In genomic region chr15:40367673-40368611, GRCh38 we compare ENCODE assay signal across 8 cellular contexts. TPM values are rescaled to one million over a fixed set of nuclear protein-coding genes. Genes with fewer than 3 reads are reported as not detected.
DNase-seq lines count a peak whose midpoint lies in the region; ATAC-seq and TF ChIP-seq lines count a peak whose summit lies in the region.

No MANE protein-coding gene starts in this region.

- H3K27me3 ChIP-seq in kidney epithelial cell (ENCODE audit: control insufficient read depth, insufficient read depth, low read length), result peaks cover 22% of the 10 kb centered on the region

- H3K9me3 Mint-ChIP-seq in central memory CD8-positive, alpha-beta T cell, result no peaks in the 10 kb centered on the region

- peaks cover 43% of the 10 kb centered on the region for H3K4me1 Mint-ChIP-seq in central memory CD8-positive, alpha-beta T cell

- peak overlapping the region; percentile 13 for H3K4me3 ChIP-seq in GM12865 (ENCODE audit: low read depth, low read length)
- H3K4me3 ChIP-seq in kidney epithelial cell (ENCODE audit: low read depth, low read length), result peak overlapping the region; percentile 24

- peak; percentile 75 for ATAC-seq in HG02642 (IDR thresholded peaks at IDR 0.05; ENCODE audit: poor library complexity, unreplicated experiment)
- ATAC-seq in central memory CD8-positive, alpha-beta T cell (replicated peaks; ENCODE audit: extremely low read depth, poor library complexity, severe bottlenecking), result peak; percentile 97

- DNase-seq in GM12865 (ENCODE audit: low read depth) (peak; percentile 93), NCI-H146 treated with DMSO at 0.1 percent for 48 hours (lab: John Stamatoyannopoulos, UW; ENCODE audit: unreplicated experiment) (peak; percentile 76), kidney epithelial cell (ENCODE audit: low read depth) (peak; percentile 66), NCI-H2196 (lab: John Stamatoyannopoulos, UW; ENCODE audit: unreplicated experiment) (no peak)
- peak; percentile 47 to 80 (median 66) for DNase-seq in activated CD4-positive, CD25-positive, alpha-beta regulatory T cell (lab: John Stamatoyannopoulos, UW)
- DNase-seq in central memory CD8-positive, alpha-beta T cell (ENCODE audit: low spot score in 2 of 2), result peak; percentile 72 to 88
- DNase-seq in stimulated activated CD4-positive, alpha-beta T cell treated with anti-CD3 and anti-CD28 coated beads, Interleukin-15, amount 100 ng/mL, for 24 hours, result peak; percentile 90

- no peaks in the 10 kb centered on the region for H3K27me3 Mint-ChIP-seq in central memory CD8-positive, alpha-beta T cell

- no peaks in the 10 kb centered on the region for H3K36me3 Mint-ChIP-seq in central memory CD8-positive, alpha-beta T cell (ENCODE audit: insufficient read depth)

- no peaks in the 10 kb centered on the region for H3K36me3 ChIP-seq in kidney epithelial cell (ENCODE audit: control insufficient read depth, insufficient read depth, low read length)

- H3K27ac Mint-ChIP-seq in central memory CD8-positive, alpha-beta T cell (ENCODE audit: low read depth), result peak overlapping the region; percentile 89

- H3K4me3 Mint-ChIP-seq in central memory CD8-positive, alpha-beta T cell, result peak overlapping the region; percentile 83

- TF ChIP-seq CTCF in GM12865 (IDR thresholded peaks at IDR 0.05; ENCODE audit: insufficient read depth, low read depth, low read length, missing control alignments), result peak; percentile 81
- peak; percentile 49 for TF ChIP-seq CTCF in kidney epithelial cell (IDR thresholded peaks at IDR 0.05; ENCODE audit: insufficient read depth, low read length, poor library complexity, severe bottlenecking)

RNA-seq across cellular contexts. Expression of gene DISP2, which starts 9.9 kb away (rescaled TPM):
- 2.2 and 3.2 TPM in 2 replicates for total RNA-seq in kidney epithelial cell

RNA-seq across cellular contexts. Expression of gene KNSTRN, which starts 14.6 kb away (rescaled TPM):
- total RNA-seq in kidney epithelial cell, result 23.2 and 30.0 TPM in 2 replicates

RNA-seq across cellular contexts. Expression of gene PHGR1, which starts 17.1 kb away (rescaled TPM):
- not detected in 2 replicates for total RNA-seq in kidney epithelial cell

RNA-seq across cellular contexts. Expression of gene CCDC9B, which starts 27.2 kb away (rescaled TPM):
- 13.6 and 20.3 TPM in 2 replicates for total RNA-seq in kidney epithelial cell

RNA-seq across cellular contexts. Expression of gene IVD, which starts 37.7 kb away (rescaled TPM):
- total RNA-seq in kidney epithelial cell, result 41.1 and 46.8 TPM in 2 replicates
